In the genomic region with DNA sequence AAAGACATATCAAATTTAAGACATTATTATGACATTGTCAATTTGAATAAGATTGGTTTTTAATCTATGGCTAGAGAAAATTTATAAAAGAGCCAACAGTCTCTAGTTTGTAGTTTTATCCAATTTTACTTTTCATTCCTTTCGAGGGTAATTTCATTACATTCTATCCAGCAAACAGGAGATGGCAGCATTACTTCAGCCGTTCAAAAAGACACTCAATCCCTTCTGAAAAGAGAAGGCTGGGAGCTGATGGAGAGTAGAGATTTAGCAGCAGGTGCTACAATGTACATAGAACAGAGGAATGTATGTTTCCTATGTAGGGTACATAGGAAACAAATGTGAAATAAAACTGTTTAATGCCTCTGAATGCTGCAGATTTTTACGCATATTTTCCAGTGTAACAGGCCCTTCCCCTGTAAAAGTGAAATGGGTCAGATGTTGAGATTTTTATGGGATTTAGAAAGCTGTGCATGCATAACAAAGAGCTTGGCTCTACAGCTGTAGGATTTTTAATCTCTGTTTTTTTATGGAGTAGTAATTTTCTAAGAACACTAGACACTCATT, we compare ENCODE assay signal across 8 cellular contexts. TPM values are rescaled to one million over a fixed set of nuclear protein-coding genes. Genes with fewer than 3 reads are reported as not detected.
DNase-seq lines count a peak whose midpoint lies in the region; ATAC-seq, FAIRE-seq and TF ChIP-seq lines count a peak whose summit lies in the region.

No MANE protein-coding gene starts in this region.

- DNase-seq in A549 (ENCODE audit: low read depth in 1 of 2, low spot score in 1 of 2) (peak in 1 of 2 experiments; percentile 35), GM19239 (ENCODE audit: insufficient read length, low spot score) (no peak), NCI-H69 (lab: John Stamatoyannopoulos, UW) (peak; percentile 57), retinal pigment epithelial cell (ENCODE audit: low read depth) (no peak), omental fat pad (ENCODE audit: low spot score) (no peak)
- no peak for DNase-seq in CD4-positive, alpha-beta memory T cell

- no peaks in the 10 kb centered on the region for H3K36me3 ChIP-seq in CD4-positive, alpha-beta memory T cell (ENCODE audit: insufficient read depth, low read length)

- no peak overlapping the region for H3K4me2 ChIP-seq in A549

- no peak for TF ChIP-seq EP300 in A549 (IDR thresholded peaks at IDR 0.05)

- H3K4me3 Mint-ChIP-seq in CD4-positive, alpha-beta memory T cell, result no peak overlapping the region

- H3K27me3 Mint-ChIP-seq in CD4-positive, alpha-beta memory T cell, result no peaks in the 10 kb centered on the region

- no peaks in the 10 kb centered on the region for H3K36me3 Mint-ChIP-seq in CD4-positive, alpha-beta memory T cell

- POLR2A ChIA-PET in A549 (lab: Yijun Ruan, JAX), result interaction anchor here (0.6 kb wide), 1 partner anchor 361 kb away, joined by 3 read pairs; no protein-coding TSS in a partner anchor
- POLR2A ChIA-PET in CD4-positive, alpha-beta memory T cell (lab: Charles Lee; ENCODE audit: partially characterized antibody), result interaction anchor here (1.7 kb wide), 1 partner anchor 16 kb away, joined by 4 read pairs; no protein-coding TSS in a partner anchor

- CTCF ChIA-PET in A549 (lab: Yijun Ruan, JAX), result interaction anchor here (0.7 to 3.8 kb wide), 23 partner anchors 12 to 1267 kb away, joined by 3 to 26 read pairs (median 4); no protein-coding TSS in a partner anchor
- CTCF ChIA-PET in CD4-positive, alpha-beta memory T cell (lab: Charles Lee; ENCODE audit: partially characterized antibody), result interaction anchor here (1.0 kb wide), 1 partner anchor 14 kb away, joined by 3 read pairs; no protein-coding TSS in a partner anchor

- no peak for TF ChIP-seq POLR2A in A549 (IDR thresholded peaks at IDR 0.05; ENCODE audit: low read length)

- TF ChIP-seq RAD21 in A549 (conservative IDR thresholded peaks at IDR 0.05 in 1 of 2, IDR thresholded peaks at IDR 0.05 in 1 of 2), result peak; percentile 79 to 80

- H3K9me3 ChIP-seq in A549, result no peaks in the 10 kb centered on the region
- no peaks in the 10 kb centered on the region for H3K9me3 ChIP-seq in CD4-positive, alpha-beta memory T cell (ENCODE audit: control insufficient read depth in 1 of 2, low read length in 2 of 2)

- H3K4me1 Mint-ChIP-seq in CD4-positive, alpha-beta memory T cell, result no peaks in the 10 kb centered on the region

- H3K27me3 ChIP-seq in CD4-positive, alpha-beta memory T cell (ENCODE audit: insufficient read depth, low read length), result no peaks in the 10 kb centered on the region

- WGBS in A549 (ENCODE audit: missing lambda C conversion rate), result 29% methylated on average over 3 of the region's 3 CpGs

- TF ChIP-seq CTCF in A549 (IDR thresholded peaks at IDR 0.05) (peak; percentile 65), retinal pigment epithelial cell (conservative IDR thresholded peaks at IDR 0.05; ENCODE audit: low read depth, low read length) (peak; percentile 66), omental fat pad (IDR thresholded peaks at IDR 0.05) (no peak)

- peak in 1 of 2 experiments; percentile 70; a peak in 2 of 6 replicates for ATAC-seq in A549
- ATAC-seq in omental fat pad (ENCODE audit: low FRiP score), result no peak
- no peak for ATAC-seq in HG02763 (IDR thresholded peaks at IDR 0.05; ENCODE audit: unreplicated experiment)

- H3K4me1 ChIP-seq in A549, result no peaks in the 10 kb centered on the region
- no peaks in the 10 kb centered on the region for H3K4me1 ChIP-seq in CD4-positive, alpha-beta memory T cell (ENCODE audit: insufficient read depth, low read length)

- FAIRE-seq in A549 (lab: Jason Lieb, UNC) (no peak), GM19239 (lab: Jason Lieb, UNC) (peak; percentile 48), endometrium (lab: Jason Lieb, UNC) (peak; percentile 80)

- H3K27ac Mint-ChIP-seq in CD4-positive, alpha-beta memory T cell, result peak overlapping the region in 1 of 7 donors; percentile 17

- H3K4me3 ChIP-seq in A549 (no peak overlapping the region), retinal pigment epithelial cell (ENCODE audit: low read length) (no peak overlapping the region)
- no peak overlapping the region for H3K4me3 ChIP-seq in CD4-positive, alpha-beta memory T cell (ENCODE audit: low read length in 2 of 2)

- no peak overlapping the region for H3K27ac ChIP-seq in A549
- H3K27ac ChIP-seq in CD4-positive, alpha-beta memory T cell (ENCODE audit: low read depth, low read length), result no peak overlapping the region

- intact Hi-C loops in CD4-positive, alpha-beta memory T cell (cut with micrococcal nuclease), result loop anchor here (10.0 kb wide), 1 partner anchor 1264 kb away; no protein-coding TSS in a partner anchor

- peaks cover 0 to 3% (median 0%) of the 10 kb centered on the region in 8 donors for H3K9me3 Mint-ChIP-seq in CD4-positive, alpha-beta memory T cell

TF ChIP-seq in A549, 52 proteins besides CTCF, POLR2A, EP300 and RAD21:
- peak; percentile 54 for TF ChIP-seq SMC3 (IDR thresholded peaks at IDR 0.05)
- TF ChIP-seq, protein P1, sequence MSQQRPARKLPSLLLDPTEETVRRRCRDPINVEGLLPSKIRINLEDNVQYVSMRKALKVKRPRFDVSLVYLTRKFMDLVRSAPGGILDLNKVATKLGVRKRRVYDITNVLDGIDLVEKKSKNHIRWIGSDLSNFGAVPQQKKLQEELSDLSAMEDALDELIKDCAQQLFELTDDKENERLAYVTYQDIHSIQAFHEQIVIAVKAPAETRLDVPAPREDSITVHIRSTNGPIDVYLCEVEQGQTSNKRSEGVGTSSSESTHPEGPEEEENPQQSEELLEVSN (IDR thresholded peaks at IDR 0.05; ENCODE audit: borderline replicate concordance, low read depth), result no peak
TF ChIP-seq in A549: peak in this region for 1.

RNA-seq across cellular contexts. Expression of a gene that starts 15.9 kb away (rescaled TPM):
- polyA plus RNA-seq in A549 (2011; rRNA removed) (2,499 and 2,743 TPM in 2 replicates), A549 (2017; fragmentation: RNase III; extraction: RNeasy Plus Mini Kit Qiagen cat#74134 plus additional on column Dnase treatment) (1,913 to 2,040 TPM (median 1,987 TPM) in 3 replicates)
- polyA plus RNA-seq in A549 (2012; cell fraction: cytosol; rRNA removed), result 3,589 and 4,526 TPM in 2 replicates
- 1,277 and 1,380 TPM in 2 replicates for polyA plus RNA-seq in A549 (2012; cell fraction: nucleus; rRNA removed)
- polyA minus RNA-seq in A549 (2011; rRNA and poly(A)+ RNA removed), result 1,277 and 1,661 TPM in 2 replicates
- 1,000 to 10,000 TPM; 2,480 to 2,511 TPM for total RNA-seq in CD4-positive, alpha-beta memory T cell
- polyA plus RNA-seq in CD4-positive, alpha-beta memory T cell, result 1,000 to 10,000 TPM; 1,677 to 2,818 TPM
- total RNA-seq in omental fat pad, result 1,000 to 10,000 TPM; 1,604 to 2,733 (median 2,024) TPM

RNA-seq across cellular contexts. Expression of a gene that starts 31.9 kb away (rescaled TPM):
- polyA plus RNA-seq in A549 (2011; rRNA removed), result 13.2 and 17.4 TPM in 2 replicates
- 2.5 and 2.8 TPM in 2 replicates for polyA plus RNA-seq in A549 (2012; cell fraction: cytosol; rRNA removed)
- 1.4 and 3.2 TPM in 2 replicates for polyA plus RNA-seq in A549 (2012; cell fraction: nucleus; rRNA removed)
- polyA plus RNA-seq in A549 (2017; fragmentation: RNase III; extraction: RNeasy Plus Mini Kit Qiagen cat#74134 plus additional on column Dnase treatment), result 4.2 to 4.5 TPM (median 4.2 TPM) in 3 replicates
- 4.1 and 4.5 TPM in 2 replicates for polyA minus RNA-seq in A549 (2011; rRNA and poly(A)+ RNA removed)
- total RNA-seq in CD4-positive, alpha-beta memory T cell, result 10 to 100 TPM; 13.8 to 14.7 TPM
- polyA plus RNA-seq in CD4-positive, alpha-beta memory T cell, result 10 to 100 TPM; 11.6 to 19.5 TPM
- 10 to 100 TPM; 10.8 to 20.2 (median 17.2) TPM for total RNA-seq in omental fat pad

Comparison
In these comparisons a context has a peak if more than half of its experiments do, and no peak if none do; other contexts are left out.
1. CTCF ChIP-seq: peak in A549 (single experiment) and retinal pigment epithelial cell (single experiment); none in omental fat pad (0 of 3).